In genomic region chr10:14414901-14415300, GRCh38 we compare ENCODE assay signal across 20 cellular contexts.
DNase-seq lines count a peak whose midpoint lies in the region; ATAC-seq, FAIRE-seq and TF ChIP-seq lines count a peak whose summit lies in the region.
"Had no signal": no experiment of that assay in that cellular context is flagged by ENCODE, and none has a peak within 500 bp of the region (broad histone marks: within the 10 kb centered on the region; RNA-seq: fewer than 3 reads in every experiment).

No MANE protein-coding gene starts in this region.

- H4K91ac ChIP-seq in IMR-90 (ENCODE audit: insufficient read depth, low read depth, low read length), result peak overlapping the region; percentile 64

- dilution Hi-C loops in IMR-90 (cut with HindIII; ENCODE audit: low sequenced_read_pairs, unreplicated experiment), result no loop called here
- dilution Hi-C loops in keratinocyte (cut with MboI; ENCODE audit: extremely low pct_ligation_motif_present, low sequenced_read_pairs), result no loop called here

- peak overlapping the region; percentile 90; the same call in 1 of the 2 replicates for H2BK20ac ChIP-seq in IMR-90 (ENCODE audit: low read depth, low read length)

- DNase-seq in AG20443 (ENCODE audit: low spot score) (peak; percentile 61), IMR-90 (peak; percentile 85), cardiac fibroblast (ENCODE audit: low read depth in 2 of 2) (peak; percentile 21 to 92), keratinocyte (ENCODE audit: low read depth, low spot score) (no peak), medulla oblongata (ENCODE audit: extremely low spot score) (no peak), lower leg skin (ENCODE audit: low spot score in 2 of 2) (no peak)
- DNase-seq in activated naive CD4-positive, alpha-beta T cell (lab: John Stamatoyannopoulos, UW), result no peak
- DNase-seq: activated B cell treated with CpG ODN at 0.5 μM for 24 hours; activated effector memory CD4-positive, alpha-beta T cell treated with Interleukin-2 at 50 U/mL for 16 hours; AML-193; dermis blood vessel endothelial cell; erythroblast; hippocampal formation; left colon; NCI-H345; occipital lobe; right lobe of liver; SHP77 had no signal

- in situ Hi-C loops in IMR-90 (cut with MboI; ENCODE audit: low sequenced_read_pairs), result no loop called here

- TF ChIP-seq RAD21 in IMR-90 (IDR thresholded peaks at IDR 0.05; ENCODE audit: low read length), result no peak

- POLR2A ChIA-PET in IMR-90 (lab: Charles Lee; ENCODE audit: unreplicated experiment), result no interaction called here

- H4K5ac ChIP-seq in IMR-90 (ENCODE audit: low read depth, low read length), result peak overlapping the region; percentile 62; the same call in 1 of the 2 replicates

- H4K20me1 ChIP-seq in IMR-90 (ENCODE audit: insufficient read depth, low read length), result no peaks in the 10 kb centered on the region
- no peaks in the 10 kb centered on the region for H4K20me1 ChIP-seq in keratinocyte (ENCODE audit: control insufficient read depth, extremely low read depth, insufficient read depth, low read length)

- H2BK120ac ChIP-seq in IMR-90 (ENCODE audit: low read depth, low read length), result peak overlapping the region; percentile 87

- no TSS peak for BruUV-seq in IMR-90 (replicated peaks; lab: Mats Ljungman, UMichigan)

- no peaks in the 10 kb centered on the region for H3K79me1 ChIP-seq in IMR-90 (ENCODE audit: low read depth in 1 of 2, low read length in 2 of 2)

- WGBS in IMR-90 (ENCODE audit: extremely low coverage in 2 of 2, insufficient read length in 1 of 2), 2 experiments, result no CpG with 5 or more reads among the region's 3 CpGs
- 79 to 82% methylated on average over 3 of the region's 3 CpGs for WGBS in lower leg skin, 2 donors

- H4K8ac ChIP-seq in IMR-90 (ENCODE audit: low read depth in 2 of 2, low read length in 2 of 2), result peak overlapping the region; percentile 24 to 74

- H2BK5ac ChIP-seq in IMR-90 (ENCODE audit: low read depth, low read length, poor library complexity, severe bottlenecking), result peak overlapping the region; percentile 99

- H3K4ac ChIP-seq in IMR-90 (ENCODE audit: low read depth, low read length), result peak overlapping the region; percentile 76; the same call in 1 of the 2 replicates

- H3K9me3 ChIP-seq in IMR-90 (ENCODE audit: control insufficient read depth, insufficient read depth, low read length) (no peaks in the 10 kb centered on the region), keratinocyte (ENCODE audit: control insufficient read depth, low read depth, low read length) (no peaks in the 10 kb centered on the region)
- H3K9me3 ChIP-seq: right lobe of liver had no signal

- H2AK5ac ChIP-seq in IMR-90 (ENCODE audit: low read depth, low read length), result peak overlapping the region; percentile 74; the same call in 1 of the 2 replicates

- H3K27me3 ChIP-seq in IMR-90 (ENCODE audit: control insufficient read depth, insufficient read depth, low read length) (no peaks in the 10 kb centered on the region), keratinocyte (ENCODE audit: control insufficient read depth, extremely low read depth, insufficient read depth, low read length) (no peaks in the 10 kb centered on the region)
- H3K27me3 ChIP-seq: right lobe of liver had no signal

- no peaks in the 10 kb centered on the region for H3K79me2 ChIP-seq in keratinocyte (ENCODE audit: control insufficient read depth, insufficient read depth, low read length)

- CTCF ChIA-PET in IMR-90 (lab: Yijun Ruan, JAX), result no interaction called here

- H3K14ac ChIP-seq in IMR-90 (replicated peaks; ENCODE audit: low read depth, low read length), result peak overlapping the region; percentile 86

- peak; percentile 97 for FAIRE-seq in keratinocyte (lab: Jason Lieb, UNC)
- FAIRE-seq: GM18507 had no signal

- H2BK15ac ChIP-seq in IMR-90 (ENCODE audit: low read depth, low read length), result peak overlapping the region; percentile 80; the same call in 2 of the 3 replicates

- peaks cover 5% of the 10 kb centered on the region; the same call in 1 of the 2 replicates for H3K9me1 ChIP-seq in IMR-90 (ENCODE audit: insufficient read depth, low read length)
- no peaks in the 10 kb centered on the region for H3K9me1 ChIP-seq in keratinocyte (ENCODE audit: control insufficient read depth, extremely low read depth, insufficient read depth, low read length)

- TF ChIP-seq POLR2A in IMR-90 (IDR thresholded peaks at IDR 0.05; ENCODE audit: low read depth, low read length) (no peak), lower leg skin (IDR thresholded peaks at IDR 0.05) (no peak)

- TF ChIP-seq CTCF in IMR-90 (conservative IDR thresholded peaks at IDR 0.05; ENCODE audit: low read depth, low read length) (no peak), cardiac fibroblast (IDR thresholded peaks at IDR 0.05; ENCODE audit: low read depth, low read length) (no peak), keratinocyte (optimal IDR thresholded peaks at IDR 0.05 in 1 of 3, IDR thresholded peaks at IDR 0.05 in 1 of 3, conservative IDR thresholded peaks at IDR 0.05 in 1 of 3; ENCODE audit: extremely low read depth in 1 of 3, insufficient read depth in 2 of 3, low read length in 3 of 3) (no peak), lower leg skin (IDR thresholded peaks at IDR 0.05) (no peak)

- no peak overlapping the region for H3K56ac ChIP-seq in IMR-90 (ENCODE audit: extremely low read depth, insufficient read depth, low read length)

- H3K4me1 ChIP-seq in IMR-90 (ENCODE audit: control insufficient read depth, insufficient read depth, low read length) (peaks cover 10% of the 10 kb centered on the region; the same call in 1 of the 2 replicates), keratinocyte (ENCODE audit: control insufficient read depth, extremely low read depth, insufficient read depth, low read length) (peaks cover 26% of the 10 kb centered on the region)
- H3K4me1 ChIP-seq: right lobe of liver had no signal

- intact Hi-C loops in IMR-90 (cut with micrococcal nuclease), result no loop called here
- intact Hi-C loops in lower leg skin (cut with DNase I; ENCODE audit: low total_unique reads), result no loop called here

- H3K4me3 ChIP-seq in IMR-90 (ENCODE audit: insufficient read depth, low read depth, low read length), result no peak overlapping the region
- no peak overlapping the region for H3K4me3 ChIP-seq in cardiac fibroblast (replicated peaks in 1 of 2; ENCODE audit: low read depth in 2 of 2, low read length in 2 of 2)
- H3K4me3 ChIP-seq in keratinocyte (ENCODE audit: control insufficient read depth in 2 of 3, extremely low read depth in 1 of 3, insufficient read depth in 2 of 3, low read depth in 1 of 3, low read length in 3 of 3), result no peak overlapping the region
- no peak overlapping the region for H3K4me3 ChIP-seq in lower leg skin (ENCODE audit: low read depth, poor library complexity, severe bottlenecking)
- H3K4me3 ChIP-seq: right lobe of liver had no signal

- H2AK9ac ChIP-seq in IMR-90 (replicated peaks; ENCODE audit: low read depth, low read length, poor library complexity), result no peak overlapping the region

- H3K27ac ChIP-seq in IMR-90 (ENCODE audit: insufficient read depth, low read length) (no peak overlapping the region), keratinocyte (ENCODE audit: control insufficient read depth, insufficient read depth, low read length) (no peak overlapping the region)
- H3K27ac ChIP-seq: right lobe of liver had no signal

- H3K18ac ChIP-seq in IMR-90 (ENCODE audit: low read depth, low read length), result peak overlapping the region; percentile 98; the same call in 1 of the 2 replicates

- H2AFZ ChIP-seq in IMR-90 (replicated peaks; ENCODE audit: low read length, poor library complexity) (no peak overlapping the region), keratinocyte (ENCODE audit: control insufficient read depth, low read length) (no peak overlapping the region)

- H3K9ac ChIP-seq in IMR-90 (ENCODE audit: low read depth, low read length) (no peak overlapping the region), keratinocyte (ENCODE audit: control insufficient read depth, extremely low read depth, insufficient read depth, low read length) (no peak overlapping the region)

- no peak overlapping the region for H3K4me2 ChIP-seq in IMR-90 (ENCODE audit: low read depth, low read length)
- H3K4me2 ChIP-seq in keratinocyte (ENCODE audit: control insufficient read depth, extremely low read depth, insufficient read depth, low read depth, low read length), result peak overlapping the region; percentile 10

- peak overlapping the region; percentile 73; the same call in 1 of the 2 replicates for H3K23ac ChIP-seq in IMR-90 (ENCODE audit: low read depth, low read length)

- ATAC-seq in IMR-90 (ENCODE audit: low read depth) (peak; percentile 90), HG03378 (IDR thresholded peaks at IDR 0.05; ENCODE audit: unreplicated experiment) (no peak)
- ATAC-seq: left colon, right lobe of liver had no signal

- H3K36me3 ChIP-seq in IMR-90 (ENCODE audit: control insufficient read depth, insufficient read depth, low read length), result no peaks in the 10 kb centered on the region
- H3K36me3 ChIP-seq in keratinocyte (ENCODE audit: control insufficient read depth in 2 of 2, extremely low read depth in 1 of 2, insufficient read depth in 2 of 2, low read length in 2 of 2), result no peaks in the 10 kb centered on the region
- H3K36me3 ChIP-seq: right lobe of liver had no signal

TF ChIP-seq in IMR-90, 13 proteins besides CTCF, POLR2A, EP300 and RAD21:
- TF ChIP-seq SMC3 (IDR thresholded peaks at IDR 0.05; ENCODE audit: low read depth, low read length) (no peak), RCOR1 (IDR thresholded peaks at IDR 0.05; ENCODE audit: insufficient replicate concordance, low read length) (no peak), CEBPB (IDR thresholded peaks at IDR 0.05; ENCODE audit: low read depth, low read length) (peak; percentile 17; the same call in 1 of the 2 replicates), BHLHE40 (IDR thresholded peaks at IDR 0.05; ENCODE audit: low read depth, low read length) (no peak), MAZ (IDR thresholded peaks at IDR 0.05; ENCODE audit: borderline replicate concordance, low read depth, low read length) (no peak), MXI1 (IDR thresholded peaks at IDR 0.05; ENCODE audit: borderline replicate concordance, low read depth, low read length) (no peak)

Comparison
In these comparisons a context has a peak if more than half of its experiments do, and no peak if none do; other contexts are left out.
1. DNase-seq: peak in AG20443 (single experiment), IMR-90 (single experiment) and cardiac fibroblast (2 of 2); none in keratinocyte (single experiment), medulla oblongata (single experiment), lower leg skin (0 of 2) and activated naive CD4-positive, alpha-beta T cell (0 of 4).